In genomic region chr5:175328687-175329086, GRCh38 we compare ENCODE assay signal across 22 cellular contexts.
DNase-seq lines count a peak whose midpoint lies in the region; ATAC-seq and TF ChIP-seq lines count a peak whose summit lies in the region.
"Had no signal": no experiment of that assay in that cellular context is flagged by ENCODE, and none has a peak within 500 bp of the region (broad histone marks: within the 10 kb centered on the region; RNA-seq: fewer than 3 reads in every experiment).

No MANE protein-coding gene starts in this region.

- DNase-seq in GM23338 (ENCODE audit: low spot score) (no peak), neural progenitor cell (ENCODE audit: low spot score) (no peak)
- DNase-seq in activated CD4-positive, alpha-beta T cell treated with anti-CD3 and anti-CD28 coated beads for 1 hour = no peak
- DNase-seq: 8988T; ACHN; BE2C; C1 segment of cervical spinal cord; CD4-positive, alpha-beta memory T cell; CD4-positive, CD25-positive, alpha-beta regulatory T cell; CD8-positive, alpha-beta memory T cell; COR-L47; DMS 273 treated with DMSO at 0.1 percent for 48 hours; DMS153; DMS79; DND-41; EL; GDM1 had no signal

- H3K27me3 ChIP-seq in GM23338 (ENCODE audit: insufficient read depth) = no peaks in the 10 kb centered on the region
- no peaks in the 10 kb centered on the region for H3K27me3 ChIP-seq in neural progenitor cell
- H3K27me3 ChIP-seq: BE2C, BLaER1 had no signal

- no peak overlapping the region for H3K4me2 ChIP-seq in GM23338
- no peak overlapping the region for H3K4me2 ChIP-seq in neural progenitor cell
- H3K4me2 ChIP-seq: BLaER1 had no signal

- H3K9me3 Mint-ChIP-seq in GM23338 (no peaks in the 10 kb centered on the region), neural progenitor cell (no peaks in the 10 kb centered on the region)

- H2AFZ ChIP-seq in GM23338 (peak overlapping the region; percentile 47; the same call in 1 of the 2 replicates), neural progenitor cell (replicated peaks) (no peak overlapping the region)

- no peak overlapping the region for H3K9ac ChIP-seq in neural progenitor cell
- H3K9ac ChIP-seq: BLaER1 had no signal

- peaks cover 16% of the 10 kb centered on the region for H3K4me1 Mint-ChIP-seq in GM23338
- H3K4me1 Mint-ChIP-seq in neural progenitor cell = peaks cover 22% of the 10 kb centered on the region
- H3K4me1 Mint-ChIP-seq: CD14-positive monocyte; CD4-positive, alpha-beta memory T cell; CD4-positive, CD25-positive, alpha-beta regulatory T cell; CD8-positive, alpha-beta memory T cell had no signal

- H3K36me3 ChIP-seq in GM23338 (ENCODE audit: insufficient read depth) (no peaks in the 10 kb centered on the region), HEK293 (ENCODE audit: control insufficient read depth in 2 of 2, insufficient read depth in 1 of 2, low read length in 2 of 2) (no peaks in the 10 kb centered on the region), neural progenitor cell (no peaks in the 10 kb centered on the region)
- H3K36me3 ChIP-seq: BE2C, BLaER1 had no signal

- H3K27ac ChIP-seq in GM23338 (ENCODE audit: low read depth) (no peak overlapping the region; the same call in 1 of the 2 replicates), HEK293 (ENCODE audit: extremely low read depth, low read depth, low read length) (no peak overlapping the region), neural progenitor cell (no peak overlapping the region)
- H3K27ac ChIP-seq: BLaER1 had no signal

- H3K9me3 ChIP-seq in HEK293 (ENCODE audit: control insufficient read depth, insufficient read depth, low read depth, low read length) = no peaks in the 10 kb centered on the region
- H3K9me3 ChIP-seq in neural progenitor cell (ENCODE audit: low read depth) = no peaks in the 10 kb centered on the region
- H3K9me3 ChIP-seq: BE2C, BLaER1 had no signal

- H3K27ac Mint-ChIP-seq in GM23338 (no peak overlapping the region), neural progenitor cell (peak overlapping the region; percentile 91)
- H3K27ac Mint-ChIP-seq: CD14-positive monocyte; CD4-positive, alpha-beta memory T cell; CD4-positive, CD25-positive, alpha-beta regulatory T cell; CD8-positive, alpha-beta memory T cell had no signal

- H3K79me2 ChIP-seq in GM23338 (replicated peaks; ENCODE audit: insufficient read depth) (no peaks in the 10 kb centered on the region), neural progenitor cell (ENCODE audit: low read depth) (no peaks in the 10 kb centered on the region)

- CTCF ChIA-PET in HEK293 (lab: Yijun Ruan, JAX) = no interaction called here

- TF ChIP-seq CTCF in GM23338 (conservative IDR thresholded peaks at IDR 0.05; ENCODE audit: low read depth in 2 of 2) = no peak
- no peak for TF ChIP-seq CTCF in HEK293 (tag by site-specific recombination; IDR thresholded peaks at IDR 0.05)
- TF ChIP-seq CTCF in neural progenitor cell (IDR thresholded peaks at IDR 0.05) = no peak

- no peaks in the 10 kb centered on the region; the same call in 1 of the 2 replicates for H4K20me1 ChIP-seq in GM23338 (replicated peaks; ENCODE audit: insufficient read depth)
- no peaks in the 10 kb centered on the region for H4K20me1 ChIP-seq in neural progenitor cell (ENCODE audit: low read depth)
- H4K20me1 ChIP-seq: BLaER1 had no signal

- H3K36me3 Mint-ChIP-seq in GM23338 (ENCODE audit: low read depth) = no peaks in the 10 kb centered on the region
- no peaks in the 10 kb centered on the region for H3K36me3 Mint-ChIP-seq in neural progenitor cell
- H3K36me3 Mint-ChIP-seq: CD14-positive monocyte; CD4-positive, alpha-beta memory T cell; CD4-positive, CD25-positive, alpha-beta regulatory T cell; CD8-positive, alpha-beta memory T cell had no signal

- H3K4me1 ChIP-seq in GM23338 (ENCODE audit: insufficient read depth) (no peaks in the 10 kb centered on the region), HEK293 (ENCODE audit: control insufficient read depth, insufficient read depth, low read length) (no peaks in the 10 kb centered on the region), neural progenitor cell (no peaks in the 10 kb centered on the region)
- H3K4me1 ChIP-seq: BE2C, BLaER1 had no signal

- H3K4me3 Mint-ChIP-seq in GM23338 (no peak overlapping the region), neural progenitor cell (peak overlapping the region; percentile 7)
- H3K4me3 Mint-ChIP-seq: CD14-positive monocyte; CD4-positive, CD25-positive, alpha-beta regulatory T cell; CD8-positive, alpha-beta memory T cell had no signal

- H3K4me3 ChIP-seq in GM23338 (no peak overlapping the region), HEK293 (ENCODE audit: low read depth, low read length) (no peak overlapping the region), neural progenitor cell (no peak overlapping the region)
- H3K4me3 ChIP-seq: BLaER1, GM12878 had no signal

- peaks cover 3% of the 10 kb centered on the region; the same call in 1 of the 2 replicates for H3K9me2 ChIP-seq in GM23338 (ENCODE audit: insufficient read depth)

- peaks cover 11% of the 10 kb centered on the region for H3K27me3 Mint-ChIP-seq in GM23338 (ENCODE audit: insufficient read depth, low read depth, poor library complexity)
- peaks cover 11% of the 10 kb centered on the region for H3K27me3 Mint-ChIP-seq in neural progenitor cell (ENCODE audit: insufficient read depth, low read depth)
- H3K27me3 Mint-ChIP-seq: CD4-positive, CD25-positive, alpha-beta regulatory T cell had no signal

- H3F3A ChIP-seq in GM23338 (replicated peaks; ENCODE audit: low read depth) = no peaks in the 10 kb centered on the region
- no peaks in the 10 kb centered on the region for H3F3A ChIP-seq in neural progenitor cell (ENCODE audit: low read depth)

- no peak for ATAC-seq in GM23338
- ATAC-seq in HG03432 (IDR thresholded peaks at IDR 0.05; ENCODE audit: unreplicated experiment) = no peak
- ATAC-seq: GM12878 had no signal

- POLR2A ChIA-PET in HEK293 (lab: Yijun Ruan, JAX) = no interaction called here

TF ChIP-seq in GM23338, 12 proteins besides CTCF, POLR2A, EP300 and RAD21:
- no peak for TF ChIP-seq EZH2phosphoT487 (IDR thresholded peaks at IDR 0.05; ENCODE audit: unreplicated experiment)
TF ChIP-seq in GM23338: peak in this region for 0.

TF ChIP-seq in HEK293, 187 proteins besides CTCF, POLR2A, EP300 and RAD21:
- TF ChIP-seq ZNF214 (tag by site-specific recombination; IDR thresholded peaks at IDR 0.05; ENCODE audit: borderline replicate concordance) (no peak), ZBTB44 (tag by site-specific recombination; IDR thresholded peaks at IDR 0.05) (no peak), ZNF112 (tag by site-specific recombination; IDR thresholded peaks at IDR 0.05) (no peak), PRDM1 (tag by site-specific recombination; IDR thresholded peaks at IDR 0.05) (peak; percentile 98), ZNF26 (tag by site-specific recombination; IDR thresholded peaks at IDR 0.05) (no peak), ZFP41 (tag by site-specific recombination; IDR thresholded peaks at IDR 0.05; ENCODE audit: borderline replicate concordance) (no peak), SP2 (tag by site-specific recombination; IDR thresholded peaks at IDR 0.05) (no peak)
